Comparison of ENCODE assay signal across 9 cellular contexts in genomic region chr15:83571820-83572707, GRCh38.
DNase-seq lines count a peak whose midpoint lies in the region; ATAC-seq and TF ChIP-seq lines count a peak whose summit lies in the region.
"Had no signal": no experiment of that assay in that cellular context is flagged by ENCODE, and none has a peak within 500 bp of the region (broad histone marks: within the 10 kb centered on the region; RNA-seq: fewer than 3 reads in every experiment).

No MANE protein-coding gene starts in this region.

- H3K27me3 ChIP-seq in layer of hippocampus (ENCODE audit: control insufficient read depth, insufficient read depth, low read length) = no peaks in the 10 kb centered on the region

- no peak for ATAC-seq in GM19035 (IDR thresholded peaks at IDR 0.05; ENCODE audit: unreplicated experiment)

- intact Hi-C loops in activated naive CD4-positive, alpha-beta T cell treated with anti-CD3 and anti-CD28 coated beads for 36 hours (cut with micrococcal nuclease) = no loop called here

- H3K27me3 Mint-ChIP-seq in HFFc6 (ENCODE audit: insufficient read depth) = peaks cover 4% of the 10 kb centered on the region
- H3K27me3 Mint-ChIP-seq in activated naive CD4-positive, alpha-beta T cell treated with anti-CD3 and anti-CD28 coated beads for 36 hours (ENCODE audit: low read depth) = peaks cover 3% of the 10 kb centered on the region

- H3K27ac ChIP-seq in layer of hippocampus (ENCODE audit: low read depth, low read length) = peak overlapping the region; percentile 98

- no peak overlapping the region for H3K4me3 Mint-ChIP-seq in HFFc6
- H3K4me3 Mint-ChIP-seq in activated naive CD4-positive, alpha-beta T cell treated with anti-CD3 and anti-CD28 coated beads for 36 hours = no peak overlapping the region
- H3K4me3 Mint-ChIP-seq: stimulated activated naive CD8-positive, alpha-beta T cell treated with anti-CD3 and anti-CD28 coated beads, Interleukin-15, Interleukin-2, amounts not matched to agents 100 ng/mL and 50 ng/mL, for 24 hours had no signal

- no peak overlapping the region for H3K27ac Mint-ChIP-seq in HFFc6
- H3K27ac Mint-ChIP-seq in activated naive CD4-positive, alpha-beta T cell treated with anti-CD3 and anti-CD28 coated beads for 36 hours = no peak overlapping the region
- H3K27ac Mint-ChIP-seq: stimulated activated naive CD8-positive, alpha-beta T cell treated with anti-CD3 and anti-CD28 coated beads, Interleukin-15, Interleukin-2, amounts not matched to agents 100 ng/mL and 50 ng/mL, for 24 hours had no signal

- TF ChIP-seq CTCF in HFFc6 (IDR thresholded peaks at IDR 0.05) = peak; percentile 79
- TF ChIP-seq CTCF in astrocyte of the cerebellum (IDR thresholded peaks at IDR 0.05; ENCODE audit: low read depth, low read length, missing control alignments) = peak; percentile 73

- no peaks in the 10 kb centered on the region for H3K36me3 Mint-ChIP-seq in HFFc6 (ENCODE audit: low read depth)
- H3K36me3 Mint-ChIP-seq in activated naive CD4-positive, alpha-beta T cell treated with anti-CD3 and anti-CD28 coated beads for 36 hours (ENCODE audit: low read depth) = no peaks in the 10 kb centered on the region

- no peaks in the 10 kb centered on the region for H3K9me3 Mint-ChIP-seq in HFFc6
- H3K9me3 Mint-ChIP-seq in activated naive CD4-positive, alpha-beta T cell treated with anti-CD3 and anti-CD28 coated beads for 36 hours = no peaks in the 10 kb centered on the region
- H3K9me3 Mint-ChIP-seq: stimulated activated naive CD8-positive, alpha-beta T cell treated with anti-CD3 and anti-CD28 coated beads, Interleukin-15, Interleukin-2, amounts not matched to agents 100 ng/mL and 50 ng/mL, for 24 hours had no signal

- in situ Hi-C loops in astrocyte of the cerebellum (cut with HindIII; ENCODE audit: low sequenced_read_pairs) = loop anchor here (25.0 kb wide), 1 partner anchor 135 kb away; the partner anchor contains the start of gene SH3GL3

- DNase-seq in Ammon's horn (ENCODE audit: low spot score) (peak; percentile 79), HFFc6 (peak; percentile 30), astrocyte of the cerebellum (ENCODE audit: low read depth) (peak; percentile 18), SIG-M5 treated with dmso at 0.1 percent for 504 hours (lab: John Stamatoyannopoulos, UW; ENCODE audit: unreplicated experiment) (no peak)
- no peak for DNase-seq in activated CD4-positive, alpha-beta T cell treated with anti-CD3 and anti-CD28 coated beads for 1 hour
- no peak for DNase-seq in activated naive CD4-positive, alpha-beta T cell treated with anti-CD3 and anti-CD28 coated beads for 36 hours

- no peaks in the 10 kb centered on the region for H3K4me1 Mint-ChIP-seq in HFFc6 (ENCODE audit: low read depth)
- H3K4me1 Mint-ChIP-seq in activated naive CD4-positive, alpha-beta T cell treated with anti-CD3 and anti-CD28 coated beads for 36 hours (ENCODE audit: low read depth) = no peaks in the 10 kb centered on the region

- CTCF ChIA-PET in activated naive CD4-positive, alpha-beta T cell treated with anti-CD3 and anti-CD28 coated beads for 36 hours (lab: Charles Lee) = interaction anchor here (0.6 to 1.7 kb wide), 6 partner anchors 10 to 647 kb away, joined by 3 to 5 read pairs (median 3); no protein-coding TSS in a partner anchor

- H3K4me3 ChIP-seq in astrocyte of the cerebellum (ENCODE audit: low read depth, low read length) = no peak overlapping the region

Comparison
In these comparisons a context has a peak if more than half of its experiments do, and no peak if none do; other contexts are left out.
1. DNase-seq: peak in Ammon's horn (single experiment), HFFc6 (single experiment) and astrocyte of the cerebellum (single experiment); none in SIG-M5 treated with dmso at 0.1 percent for 504 hours (single experiment), activated CD4-positive, alpha-beta T cell treated with anti-CD3 and anti-CD28 coated beads for 1 hour (single experiment) and activated naive CD4-positive, alpha-beta T cell treated with anti-CD3 and anti-CD28 coated beads for 36 hours (single experiment).